Comparison of ENCODE assay signal across 30 cellular contexts in genomic region chr18:24459772-24460171, GRCh38. TPM values are rescaled to one million over a fixed set of nuclear protein-coding genes. Genes with fewer than 3 reads are reported as not detected.
"Had no signal": no experiment of that assay in that cellular context is flagged by ENCODE, and none has a peak within 500 bp of the region (broad histone marks: within the 10 kb centered on the region; RNA-seq: fewer than 3 reads in every experiment).

No MANE protein-coding gene starts in this region.

- H3K9me3 Mint-ChIP-seq: activated CD8-positive, alpha-beta T cell treated with anti-CD3 and anti-CD28 coated beads for 36 hours; type B pancreatic cell had no signal

- DNase-seq: activated CD4-positive, alpha-beta T cell treated with anti-CD3 and anti-CD28 coated beads for 4 hours; activated CD4-positive, CD25-positive, alpha-beta regulatory T cell; activated CD8-positive, alpha-beta memory T cell treated with anti-CD3 and anti-CD28 coated beads, Interleukin-2, amount 10 ng/mL, durations not matched to agents 7 days and 5 days; activated CD8-positive, alpha-beta T cell treated with anti-CD3 and anti-CD28 coated beads for 36 hours; activated gamma-delta T cell; activated naive CD4-positive, alpha-beta T cell treated with anti-CD3 and anti-CD28 coated beads, Interleukin-2, amount 50 U/mL, for 16 hours; activated T-cell treated with anti-CD3 and anti-CD28 coated beads for 4 hours; adrenal gland; brain microvascular endothelial cell; caudate nucleus; dermis blood vessel endothelial cell; effector memory CD4-positive, alpha-beta T cell; hippocampal formation; kidney glomerular epithelial cell; left ventricle myocardium inferior; naive thymus-derived CD4-positive, alpha-beta T cell; retina; stimulated activated CD4-positive, alpha-beta T cell treated with anti-CD3 and anti-CD28 coated beads, Interleukin-4, amount 100 ng/mL, for 1 hour; stimulated activated naive CD4-positive, alpha-beta T cell; T-helper 9 cell; testis had no signal

- H3K9me3 ChIP-seq: adrenal gland, ascending aorta, left ventricle myocardium inferior, testis, vagina had no signal

- H3K27me3 ChIP-seq: adrenal gland, ascending aorta, brain microvascular endothelial cell, neural progenitor cell, testis, vagina had no signal

- H3K27ac Mint-ChIP-seq: activated CD8-positive, alpha-beta memory T cell treated with anti-CD3 and anti-CD28 coated beads, Interleukin-2, amount 10 ng/mL, durations not matched to agents 7 days and 5 days; activated CD8-positive, alpha-beta T cell treated with anti-CD3 and anti-CD28 coated beads for 36 hours; naive thymus-derived CD4-positive, alpha-beta T cell; neural progenitor cell; progenitor cell of endocrine pancreas; type B pancreatic cell had no signal

- H3K9ac ChIP-seq: neural progenitor cell had no signal

- H2AFZ ChIP-seq: neural progenitor cell had no signal

- H3K27me3 Mint-ChIP-seq: activated CD8-positive, alpha-beta memory T cell treated with anti-CD3 and anti-CD28 coated beads, Interleukin-2, amount 10 ng/mL, durations not matched to agents 7 days and 5 days; activated CD8-positive, alpha-beta T cell treated with anti-CD3 and anti-CD28 coated beads for 36 hours; naive thymus-derived CD4-positive, alpha-beta T cell; progenitor cell of endocrine pancreas; type B pancreatic cell had no signal

- H3K4me2 ChIP-seq: neural progenitor cell had no signal

- H3K4me3 Mint-ChIP-seq: activated CD8-positive, alpha-beta memory T cell treated with anti-CD3 and anti-CD28 coated beads, Interleukin-2, amount 10 ng/mL, durations not matched to agents 7 days and 5 days; activated CD8-positive, alpha-beta T cell treated with anti-CD3 and anti-CD28 coated beads for 36 hours; neural progenitor cell; type B pancreatic cell had no signal

- H3K36me3 ChIP-seq: adrenal gland, ascending aorta, brain microvascular endothelial cell, left ventricle myocardium inferior, neural progenitor cell, vagina had no signal

- H3K4me1 ChIP-seq: adrenal gland, ascending aorta, left ventricle myocardium inferior, testis, vagina had no signal

- H3K4me3 ChIP-seq: adrenal gland, ascending aorta, left ventricle myocardium inferior, neural progenitor cell, testis, vagina had no signal

- H3K27ac ChIP-seq: adrenal gland, ascending aorta, brain microvascular endothelial cell, left ventricle myocardium inferior, neural progenitor cell, testis, vagina had no signal

RNA-seq across cellular contexts. Expression of gene HRH4, which starts 0.7 kb away (rescaled TPM):
- total RNA-seq: activated CD8-positive, alpha-beta memory T cell treated with anti-CD3 and anti-CD28 coated beads, Interleukin-2, amount 10 ng/mL, durations not matched to agents 7 days and 5 days; activated CD8-positive, alpha-beta T cell treated with anti-CD3 and anti-CD28 coated beads for 36 hours; ascending aorta; dermis blood vessel endothelial cell; endothelial cell of umbilical vein; frontal cortex; lung microvascular endothelial cell; osteocyte; progenitor cell of endocrine pancreas; vagina had no signal
- polyA plus RNA-seq: naive thymus-derived CD4-positive, alpha-beta T cell had no signal
